ENCODE assay signal across 12 cellular contexts in the genomic region with DNA sequence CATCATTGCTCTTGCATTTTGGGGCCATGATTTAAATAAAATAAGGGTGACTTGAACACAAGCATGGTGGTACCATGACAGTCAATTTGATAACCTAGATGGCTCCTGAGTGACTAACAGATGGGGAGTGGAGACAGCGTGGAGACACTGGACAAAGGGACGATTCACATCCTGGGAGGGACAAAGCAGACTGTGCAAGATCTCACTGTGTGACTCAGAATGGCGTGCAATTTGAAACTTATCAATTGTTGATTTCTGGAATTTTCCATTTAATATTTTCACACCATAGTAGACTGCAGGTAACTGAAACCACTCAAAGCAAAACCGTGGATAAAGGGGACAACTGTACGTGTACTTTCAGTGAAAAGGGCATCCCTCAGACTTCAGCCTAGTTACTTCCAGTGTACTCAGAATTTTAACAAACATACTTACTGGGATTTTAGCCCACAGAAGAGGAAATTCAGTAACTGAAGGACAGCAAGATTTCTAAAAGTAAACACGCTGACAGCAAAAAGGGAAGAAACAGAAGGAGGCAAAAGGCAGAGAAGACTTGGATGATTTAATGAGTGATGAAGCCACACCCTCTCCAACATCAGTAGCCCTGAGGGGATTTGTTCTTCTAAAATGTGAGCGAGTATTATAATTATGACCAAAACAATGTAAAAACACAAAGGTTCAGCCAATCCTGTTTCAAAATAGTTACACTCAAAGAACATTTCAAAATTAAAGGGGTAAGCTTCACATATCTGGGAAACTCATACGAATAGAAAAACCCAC. TPM values are rescaled to one million over a fixed set of nuclear protein-coding genes. Genes with fewer than 3 reads are reported as not detected.
DNase-seq lines count a peak whose midpoint lies in the region; ATAC-seq and TF ChIP-seq lines count a peak whose summit lies in the region.
"Had no signal": no experiment of that assay in that cellular context is flagged by ENCODE, and none has a peak within 500 bp of the region (broad histone marks: within the 10 kb centered on the region; RNA-seq: fewer than 3 reads in every experiment).

No MANE protein-coding gene starts in this region.

- in situ Hi-C loops in GM23248 (cut with MboI), result no loop called here

- no peaks in the 10 kb centered on the region for H4K20me1 ChIP-seq in GM23248 (ENCODE audit: insufficient read depth)

- peaks cover 4% of the 10 kb centered on the region for H3K9me3 Mint-ChIP-seq in glutamatergic neuron (ENCODE audit: unreplicated experiment)
- H3K9me3 Mint-ChIP-seq: central memory CD8-positive, alpha-beta T cell had no signal

- H3K4me3 ChIP-seq in GM23248 (no peak overlapping the region), vagina (no peak overlapping the region)

- no peak overlapping the region for H3K4me2 ChIP-seq in GM23248 (ENCODE audit: unreplicated experiment)

- no peaks in the 10 kb centered on the region for H3K79me2 ChIP-seq in GM23248 (ENCODE audit: insufficient read depth)

- 0 out of 2 replicates have a peak, but pooled peaks cover 3% of the 10 kb centered on the region for H3F3A ChIP-seq in GM23248 (ENCODE audit: insufficient read depth)

- H3K27me3 ChIP-seq in GM23248 (replicated peaks; ENCODE audit: insufficient read depth) (no peaks in the 10 kb centered on the region), vagina (no peaks in the 10 kb centered on the region)

- no peak overlapping the region for H3K4me3 Mint-ChIP-seq in glutamatergic neuron (ENCODE audit: unreplicated experiment)
- H3K4me3 Mint-ChIP-seq: central memory CD8-positive, alpha-beta T cell; naive B cell had no signal

- H3K27ac ChIP-seq in GM23248, result no peak overlapping the region
- no peak overlapping the region for H3K27ac ChIP-seq in vagina

- no peak for TF ChIP-seq POLR2A in vagina (IDR thresholded peaks at IDR 0.05)

- no peak overlapping the region for H3K9ac ChIP-seq in GM23248

- no peak for ATAC-seq in HG03139 (IDR thresholded peaks at IDR 0.05; ENCODE audit: unreplicated experiment)

- H3K4me1 Mint-ChIP-seq in glutamatergic neuron (ENCODE audit: low read depth, unreplicated experiment), result peaks cover 3% of the 10 kb centered on the region

- no peaks in the 10 kb centered on the region for H3K27me3 Mint-ChIP-seq in glutamatergic neuron (ENCODE audit: unreplicated experiment)
- H3K27me3 Mint-ChIP-seq: central memory CD8-positive, alpha-beta T cell; naive B cell had no signal

- H3K9me2 ChIP-seq in GM23248 (ENCODE audit: insufficient read depth), result no peaks in the 10 kb centered on the region

- WGBS in GM23248 (ENCODE audit: low coverage in 1 of 2, low lambda C conversion rate in 2 of 2, missing lambda C conversion rate in 2 of 2), 2 experiments, result 88 to 92% methylated on average over 8 of the region's 8 CpGs

- H2AFZ ChIP-seq in GM23248, result no peak overlapping the region

- TF ChIP-seq CTCF in vagina (IDR thresholded peaks at IDR 0.05), result no peak
- TF ChIP-seq CTCF in glutamatergic neuron (IDR thresholded peaks at IDR 0.05; ENCODE audit: partially characterized antibody, unreplicated experiment), result no peak

- H3K27ac Mint-ChIP-seq in glutamatergic neuron (ENCODE audit: unreplicated experiment), result no peak overlapping the region

- intact Hi-C loops in vagina (cut with DNase I), result no loop called here

- peaks cover 8% of the 10 kb centered on the region for H3K36me3 ChIP-seq in GM23248 (ENCODE audit: low read depth)
- H3K36me3 ChIP-seq in vagina, result peaks cover 0 to 10% of the 10 kb centered on the region in 2 donors

- 0 out of 2 replicates have a peak, but pooled peaks cover 3% of the 10 kb centered on the region for H3K4me1 ChIP-seq in GM23248 (ENCODE audit: insufficient read depth)
- no peaks in the 10 kb centered on the region for H3K4me1 ChIP-seq in vagina

- peaks cover 17% of the 10 kb centered on the region for H3K36me3 Mint-ChIP-seq in glutamatergic neuron (ENCODE audit: unreplicated experiment)

- DNase-seq in GM23248, result peak; percentile 16
- peak; percentile 11 for DNase-seq in OCI-M1 (lab: John Stamatoyannopoulos, UW)
- DNase-seq in dermis blood vessel endothelial cell, result peak; percentile 35
- peak; percentile 78 for DNase-seq in pons (ENCODE audit: low spot score)
- DNase-seq in vagina (ENCODE audit: extremely low spot score in 2 of 2), result no peak
- DNase-seq in glutamatergic neuron, result no peak
- DNase-seq in stimulated activated naive CD4-positive, alpha-beta T cell treated with Interleukin-2 at 50 U/mL for 16 hours (lab: John Stamatoyannopoulos, UW), result no peak
- DNase-seq: naive B cell; NCI-H2107; stimulated activated CD4-positive, alpha-beta T cell treated with anti-CD3 and anti-CD28 coated beads, Interleukin-12 subunit alpha, Interleukin-12 subunit beta, amount 100 ng/mL, for 4 hours had no signal

- H3K9me3 ChIP-seq in GM23248 (ENCODE audit: low read depth) (no peaks in the 10 kb centered on the region), vagina (no peaks in the 10 kb centered on the region)

RNA-seq across cellular contexts. Expression of a gene that starts 25.3 kb away (rescaled TPM):
- total RNA-seq in GM23248 (2014; rRNA removed; shearing (Covaris generic)), result 20.4 and 22.3 TPM in 2 replicates
- 17.5 and 21.5 TPM in 2 replicates for polyA plus RNA-seq in GM23248 (2016; fragmentation: Nextera tagmentation; extraction: Ambion mirVana)
- total RNA-seq in dermis blood vessel endothelial cell, result 24.5 and 33.6 TPM in 2 replicates
- total RNA-seq in vagina, result 47.4 TPM
- 17.9 TPM for total RNA-seq in glutamatergic neuron (ENCODE audit: unreplicated experiment)

Comparison
In these comparisons a context has a peak if more than half of its experiments do, and no peak if none do; other contexts are left out.
1. DNase-seq: peak in GM23248 (single experiment), OCI-M1 (single experiment), dermis blood vessel endothelial cell (single experiment) and pons (single experiment); none in vagina (0 of 2), glutamatergic neuron (single experiment) and stimulated activated naive CD4-positive, alpha-beta T cell treated with Interleukin-2 at 50 U/mL for 16 hours (single experiment).